16 cellular contexts compared by ENCODE assay signal in genomic region chr11:46663277-46663940, GRCh38. TPM values are rescaled to one million over a fixed set of nuclear protein-coding genes. Genes with fewer than 3 reads are reported as not detected.
DNase-seq lines count a peak whose midpoint lies in the region; ATAC-seq and TF ChIP-seq lines count a peak whose summit lies in the region.
"Had no signal": no experiment of that assay in that cellular context is flagged by ENCODE, and none has a peak within 500 bp of the region (broad histone marks: within the 10 kb centered on the region; RNA-seq: fewer than 3 reads in every experiment).

No MANE protein-coding gene starts in this region.

- H3K4me3 ChIP-seq in left ventricle myocardium inferior: no peak overlapping the region
- H3K4me3 ChIP-seq: adrenal gland had no signal

- peaks cover 87% of the 10 kb centered on the region for H3K36me3 ChIP-seq in left ventricle myocardium inferior

- intact Hi-C loops in left ventricle myocardium inferior (cut with micrococcal nuclease) (no loop called here), left ventricle myocardium superior (cut with micrococcal nuclease) (no loop called here)
- intact Hi-C loops in activated T-helper 1 cell treated with anti-CD3 and anti-CD28 coated beads, Interleukin-12 subunit alpha, Interleukin-12 subunit beta, Interleukin-2, Interleukin-4 antibody, amounts not matched to agents 30 ng/mL and 10 ng/mL and 1 ng/mL, durations not matched to agents 14 hours and 24 hours and 36 hours (cut with micrococcal nuclease): no loop called here

- H3K4me1 Mint-ChIP-seq in activated T-helper 1 cell treated with anti-CD3 and anti-CD28 coated beads, Interleukin-12 subunit alpha, Interleukin-12 subunit beta, Interleukin-2, Interleukin-4 antibody, amounts not matched to agents 30 ng/mL and 10 ng/mL and 1 ng/mL, durations not matched to agents 14 hours and 24 hours and 36 hours (ENCODE audit: low read depth): no peaks in the 10 kb centered on the region
- H3K4me1 Mint-ChIP-seq: activated CD4-positive, alpha-beta T cell treated with anti-CD3 and anti-CD28 coated beads, Interleukin-2, amount 10 ng/mL, durations not matched to agents 24 days and 14 days had no signal

- H3K27ac ChIP-seq in left ventricle myocardium inferior (replicated peaks): peak overlapping the region; percentile 88
- peak overlapping the region; percentile 13 for H3K27ac ChIP-seq in layer of hippocampus (ENCODE audit: low read depth, low read length)
- H3K27ac ChIP-seq in temporal lobe (ENCODE audit: low read depth, low read length): peak overlapping the region; percentile 59

- H3K27me3 ChIP-seq in left ventricle myocardium inferior (ENCODE audit: low read depth): no peaks in the 10 kb centered on the region
- no peaks in the 10 kb centered on the region for H3K27me3 ChIP-seq in layer of hippocampus (ENCODE audit: control insufficient read depth, insufficient read depth, low read length)
- H3K27me3 ChIP-seq: adrenal gland had no signal

- no peak for ATAC-seq in left ventricle myocardium superior
- ATAC-seq: left lobe of liver had no signal

- H3K9me3 ChIP-seq in left ventricle myocardium inferior (replicated peaks): no peaks in the 10 kb centered on the region
- H3K9me3 ChIP-seq: adrenal gland had no signal

- no peaks in the 10 kb centered on the region for H3K27me3 Mint-ChIP-seq in activated T-helper 1 cell treated with anti-CD3 and anti-CD28 coated beads, Interleukin-12 subunit alpha, Interleukin-12 subunit beta, Interleukin-2, Interleukin-4 antibody, amounts not matched to agents 30 ng/mL and 10 ng/mL and 1 ng/mL, durations not matched to agents 14 hours and 24 hours and 36 hours (ENCODE audit: insufficient read depth)
- H3K27me3 Mint-ChIP-seq: activated CD4-positive, alpha-beta T cell treated with anti-CD3 and anti-CD28 coated beads, Interleukin-2, amount 10 ng/mL, durations not matched to agents 24 days and 14 days had no signal

- no peaks in the 10 kb centered on the region for H3K9me3 Mint-ChIP-seq in activated T-helper 1 cell treated with anti-CD3 and anti-CD28 coated beads, Interleukin-12 subunit alpha, Interleukin-12 subunit beta, Interleukin-2, Interleukin-4 antibody, amounts not matched to agents 30 ng/mL and 10 ng/mL and 1 ng/mL, durations not matched to agents 14 hours and 24 hours and 36 hours
- H3K9me3 Mint-ChIP-seq: activated CD4-positive, alpha-beta T cell treated with anti-CD3 and anti-CD28 coated beads, Interleukin-2, amount 10 ng/mL, durations not matched to agents 24 days and 14 days had no signal

- peaks cover 33% of the 10 kb centered on the region for H3K36me3 Mint-ChIP-seq in activated T-helper 1 cell treated with anti-CD3 and anti-CD28 coated beads, Interleukin-12 subunit alpha, Interleukin-12 subunit beta, Interleukin-2, Interleukin-4 antibody, amounts not matched to agents 30 ng/mL and 10 ng/mL and 1 ng/mL, durations not matched to agents 14 hours and 24 hours and 36 hours (ENCODE audit: low read depth)

- H3K27ac Mint-ChIP-seq in activated T-helper 1 cell treated with anti-CD3 and anti-CD28 coated beads, Interleukin-12 subunit alpha, Interleukin-12 subunit beta, Interleukin-2, Interleukin-4 antibody, amounts not matched to agents 30 ng/mL and 10 ng/mL and 1 ng/mL, durations not matched to agents 14 hours and 24 hours and 36 hours: peak overlapping the region; percentile 23
- H3K27ac Mint-ChIP-seq: activated CD4-positive, alpha-beta T cell treated with anti-CD3 and anti-CD28 coated beads, Interleukin-2, amount 10 ng/mL, durations not matched to agents 24 days and 14 days had no signal

- peaks cover 64% of the 10 kb centered on the region for H3K4me1 ChIP-seq in left ventricle myocardium inferior

- TF ChIP-seq CTCF in left ventricle myocardium inferior (IDR thresholded peaks at IDR 0.05; ENCODE audit: borderline replicate concordance): no peak

- H3K4me3 Mint-ChIP-seq in activated T-helper 1 cell treated with anti-CD3 and anti-CD28 coated beads, Interleukin-12 subunit alpha, Interleukin-12 subunit beta, Interleukin-2, Interleukin-4 antibody, amounts not matched to agents 30 ng/mL and 10 ng/mL and 1 ng/mL, durations not matched to agents 14 hours and 24 hours and 36 hours: no peak overlapping the region
- H3K4me3 Mint-ChIP-seq: activated CD4-positive, alpha-beta T cell treated with anti-CD3 and anti-CD28 coated beads, Interleukin-2, amount 10 ng/mL, durations not matched to agents 24 days and 14 days had no signal

- DNase-seq in left ventricle myocardium inferior (no peak), left ventricle myocardium superior (no peak), dedifferentiated amniotic fluid mesenchymal stem cell (ENCODE audit: extremely low spot score) (no peak), A172 (ENCODE audit: low spot score) (no peak), dermis blood vessel endothelial cell (no peak)
- DNase-seq in activated T-helper 1 cell treated with anti-CD3 and anti-CD28 coated beads, Interleukin-12 subunit alpha, Interleukin-12 subunit beta, Interleukin-2, Interleukin-4 antibody, amounts not matched to agents 30 ng/mL and 10 ng/mL and 1 ng/mL, durations not matched to agents 14 hours and 24 hours and 36 hours (ENCODE audit: low spot score): no peak
- DNase-seq: activated CD4-positive, alpha-beta T cell treated with anti-CD3 and anti-CD28 coated beads, Interleukin-2, amount 10 ng/mL, durations not matched to agents 24 days and 14 days; activated T-cell treated with anti-CD3 and anti-CD28 coated beads for 4 hours; foreskin melanocyte; NCI-H345 had no signal

RNA-seq across cellular contexts. Expression of gene ARHGAP1, which starts 37.0 kb away (rescaled TPM):
- total RNA-seq in left ventricle myocardium inferior (101 TPM), left ventricle myocardium superior (65.2 TPM), temporal lobe (17.9 TPM), dermis blood vessel endothelial cell (21.6 and 35.4 TPM in 2 replicates)
- 69.8 and 71.7 TPM in 2 replicates for total RNA-seq in activated T-helper 1 cell treated with anti-CD3 and anti-CD28 coated beads, Interleukin-12 subunit alpha, Interleukin-12 subunit beta, Interleukin-2, Interleukin-4 antibody, amounts not matched to agents 30 ng/mL and 10 ng/mL and 1 ng/mL, durations not matched to agents 14 hours and 24 hours and 36 hours
- 44.0 and 47.6 TPM in 2 replicates for total RNA-seq in A172 (2014; rRNA removed; shearing (Covaris generic))

RNA-seq across cellular contexts. Expression of gene ZNF408, which starts 37.4 kb away (rescaled TPM):
- total RNA-seq in left ventricle myocardium inferior (7.3 TPM), left ventricle myocardium superior (7.1 TPM), temporal lobe (4.2 TPM), dermis blood vessel endothelial cell (7.9 and 8.7 TPM in 2 replicates)
- total RNA-seq in activated T-helper 1 cell treated with anti-CD3 and anti-CD28 coated beads, Interleukin-12 subunit alpha, Interleukin-12 subunit beta, Interleukin-2, Interleukin-4 antibody, amounts not matched to agents 30 ng/mL and 10 ng/mL and 1 ng/mL, durations not matched to agents 14 hours and 24 hours and 36 hours: 12.9 and 13.9 TPM in 2 replicates
- 7.9 and 14.2 TPM in 2 replicates for total RNA-seq in A172 (2014; rRNA removed; shearing (Covaris generic))

RNA-seq across cellular contexts. Expression of gene ATG13, which starts 46.1 kb away (rescaled TPM):
- total RNA-seq in left ventricle myocardium inferior (42.1 TPM), left ventricle myocardium superior (34.4 TPM), temporal lobe (47.7 TPM), dermis blood vessel endothelial cell (57.7 and 67.3 TPM in 2 replicates)
- 66.4 and 73.8 TPM in 2 replicates for total RNA-seq in activated T-helper 1 cell treated with anti-CD3 and anti-CD28 coated beads, Interleukin-12 subunit alpha, Interleukin-12 subunit beta, Interleukin-2, Interleukin-4 antibody, amounts not matched to agents 30 ng/mL and 10 ng/mL and 1 ng/mL, durations not matched to agents 14 hours and 24 hours and 36 hours
- 66.5 and 93.3 TPM in 2 replicates for total RNA-seq in A172 (2014; rRNA removed; shearing (Covaris generic))

RNA-seq across cellular contexts. Expression of gene HARBI1, which starts 46.4 kb away (rescaled TPM):
- total RNA-seq in left ventricle myocardium inferior: 4.8 TPM
- total RNA-seq in left ventricle myocardium superior: 3.1 TPM
- 4.5 and 5.3 TPM in 2 replicates for total RNA-seq in activated T-helper 1 cell treated with anti-CD3 and anti-CD28 coated beads, Interleukin-12 subunit alpha, Interleukin-12 subunit beta, Interleukin-2, Interleukin-4 antibody, amounts not matched to agents 30 ng/mL and 10 ng/mL and 1 ng/mL, durations not matched to agents 14 hours and 24 hours and 36 hours
- 3.4 TPM for total RNA-seq in temporal lobe
- 5.2 and 7.4 TPM in 2 replicates for total RNA-seq in A172 (2014; rRNA removed; shearing (Covaris generic))
- 3.7 and 5.8 TPM in 2 replicates for total RNA-seq in dermis blood vessel endothelial cell

RNA-seq across cellular contexts. Expression of gene F2, which starts 55.6 kb away (rescaled TPM):
- total RNA-seq in left ventricle myocardium inferior (not detected), left ventricle myocardium superior (not detected), temporal lobe (not detected), dermis blood vessel endothelial cell (not detected in 2 replicates)
- not detected in 2 replicates for total RNA-seq in activated T-helper 1 cell treated with anti-CD3 and anti-CD28 coated beads, Interleukin-12 subunit alpha, Interleukin-12 subunit beta, Interleukin-2, Interleukin-4 antibody, amounts not matched to agents 30 ng/mL and 10 ng/mL and 1 ng/mL, durations not matched to agents 14 hours and 24 hours and 36 hours
- total RNA-seq in A172 (2014; rRNA removed; shearing (Covaris generic)): not detected in 2 replicates
- total RNA-seq: Daoy, osteoblast had no signal

Comparison
In these comparisons a context has a peak if more than half of its experiments do, and no peak if none do; other contexts are left out.
1. H3K27ac ChIP-seq: peak in every context shown above with its lines; median percentile 88 in left ventricle myocardium inferior; 59 in temporal lobe; 13 in layer of hippocampus.